ENCODE assay signal across 1 cellular context in genomic region chr7:129122086-129122750, GRCh38.
TF ChIP-seq lines count a peak whose summit lies in the region.

No MANE protein-coding gene starts in this region.

TF ChIP-seq in GM23338, 12 proteins besides CTCF, POLR2A, EP300 and RAD21 (continued from another document):
- TF ChIP-seq ZNF462 (CRISPR knock-in tag; IDR thresholded peaks at IDR 0.05) (no peak), ZNF331 (CRISPR knock-in tag; IDR thresholded peaks at IDR 0.05; ENCODE audit: low read depth) (no peak), ETS1 (IDR thresholded peaks at IDR 0.05) (no peak), ZNF114 (CRISPR knock-in tag; IDR thresholded peaks at IDR 0.05) (no peak), EZH2phosphoT487 (IDR thresholded peaks at IDR 0.05; ENCODE audit: unreplicated experiment) (no peak), NANOG (IDR thresholded peaks at IDR 0.05; ENCODE audit: borderline replicate concordance) (no peak)
